ENCODE assay signal across 8 cellular contexts in the genomic region with DNA sequence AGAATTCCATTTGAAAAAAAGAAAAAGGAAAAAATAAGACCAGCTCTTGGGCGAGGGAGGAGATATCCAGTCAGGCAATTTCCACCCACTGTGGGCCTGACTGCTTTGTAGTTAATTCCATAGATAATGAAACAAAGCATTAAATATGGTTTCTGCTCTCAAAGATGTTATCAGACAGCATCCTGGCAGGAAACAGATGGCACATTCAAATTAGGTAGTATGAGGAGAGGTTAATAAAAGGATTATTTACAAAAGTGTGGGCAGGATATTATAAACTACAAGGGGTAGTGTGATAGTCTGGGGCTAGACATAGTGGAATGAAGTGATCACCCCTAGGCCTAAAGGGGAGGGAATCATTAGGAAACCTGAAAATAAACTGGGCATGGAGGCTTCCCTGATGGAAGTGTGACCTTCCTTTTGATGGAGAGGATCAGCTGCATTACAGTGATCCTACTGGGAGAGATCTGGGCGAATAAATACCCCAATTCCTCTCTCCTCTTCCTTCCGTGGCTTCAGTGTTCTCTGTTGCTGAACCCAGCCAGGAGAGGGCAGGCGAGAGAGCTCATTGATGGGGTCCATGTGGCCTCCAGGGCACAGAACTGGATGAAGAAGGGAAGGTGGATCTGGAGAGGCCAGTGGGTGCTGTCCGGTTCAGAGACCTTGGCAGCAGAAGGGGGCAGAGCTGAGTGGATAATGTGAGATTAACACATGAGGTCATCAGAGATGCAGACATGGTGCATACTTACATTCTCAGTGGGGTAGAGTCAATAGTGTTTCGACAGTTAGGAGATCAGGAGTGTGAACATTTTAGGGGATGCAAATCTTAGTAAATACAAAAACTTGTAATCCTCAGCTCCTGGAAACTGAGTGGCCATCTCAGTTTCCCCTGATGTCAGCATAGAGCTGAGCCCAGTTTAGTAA.
A peak's percentile ranks its signal among the peaks of the same experiment; 100 is the strongest.
DNase-seq lines count a peak whose midpoint lies in the region; ATAC-seq and TF ChIP-seq lines count a peak whose summit lies in the region.

No MANE protein-coding gene starts in this region.

- no peak overlapping the region for H3K4me3 Mint-ChIP-seq in endothelial cell (ENCODE audit: unreplicated experiment)
- no peak overlapping the region for H3K4me3 Mint-ChIP-seq in osteocyte (ENCODE audit: unreplicated experiment)
- no peak overlapping the region for H3K4me3 Mint-ChIP-seq in natural killer cell treated with Interleukin-12 subunit alpha and Interleukin-12 subunit beta and Interleukin-15 and Interleukin-18, amount 100 ng/mL, for 72 hours

- peak; percentile 28 for DNase-seq in activated CD4-positive, alpha-beta T cell treated with anti-CD3 and anti-CD28 coated beads for 48 hours
- DNase-seq in activated CD4-positive, alpha-beta T cell treated with anti-CD3 and anti-CD28 coated beads for 4 hours = no peak
- peak; percentile 95 for DNase-seq in NCI-H82 (lab: John Stamatoyannopoulos, UW)
- DNase-seq in endothelial cell (ENCODE audit: low spot score) = peak; percentile 63
- no peak for DNase-seq in osteocyte (ENCODE audit: extremely low spot score, unreplicated experiment)
- DNase-seq in natural killer cell treated with Interleukin-12 subunit alpha and Interleukin-12 subunit beta and Interleukin-15 and Interleukin-18, amount 100 ng/mL, for 72 hours (ENCODE audit: low spot score) = no peak

- peak; percentile 46 for TF ChIP-seq CTCF in endothelial cell (IDR thresholded peaks at IDR 0.05; ENCODE audit: unreplicated experiment)
- TF ChIP-seq CTCF in osteocyte (IDR thresholded peaks at IDR 0.05) = peak; percentile 38

- H3K36me3 Mint-ChIP-seq in endothelial cell (ENCODE audit: low read depth, unreplicated experiment) (no peaks in the 10 kb centered on the region), osteocyte (ENCODE audit: unreplicated experiment) (peaks cover 3% of the 10 kb centered on the region)
- no peaks in the 10 kb centered on the region for H3K36me3 Mint-ChIP-seq in natural killer cell treated with Interleukin-12 subunit alpha and Interleukin-12 subunit beta and Interleukin-15 and Interleukin-18, amount 100 ng/mL, for 72 hours

- H3K4me1 Mint-ChIP-seq in endothelial cell (ENCODE audit: unreplicated experiment) = peaks cover 26% of the 10 kb centered on the region
- H3K4me1 Mint-ChIP-seq in osteocyte (ENCODE audit: unreplicated experiment) = peaks cover 16% of the 10 kb centered on the region
- no peaks in the 10 kb centered on the region for H3K4me1 Mint-ChIP-seq in natural killer cell treated with Interleukin-12 subunit alpha and Interleukin-12 subunit beta and Interleukin-15 and Interleukin-18, amount 100 ng/mL, for 72 hours (ENCODE audit: low read depth in 2 of 2)

- H3K27ac Mint-ChIP-seq in endothelial cell (ENCODE audit: unreplicated experiment) = peak overlapping the region; percentile 58
- H3K27ac Mint-ChIP-seq in osteocyte (ENCODE audit: unreplicated experiment) = no peak overlapping the region
- H3K27ac Mint-ChIP-seq in natural killer cell treated with Interleukin-12 subunit alpha and Interleukin-12 subunit beta and Interleukin-15 and Interleukin-18, amount 100 ng/mL, for 72 hours = no peak overlapping the region

- H3K9me3 Mint-ChIP-seq in endothelial cell (ENCODE audit: unreplicated experiment) (no peaks in the 10 kb centered on the region), osteocyte (ENCODE audit: unreplicated experiment) (no peaks in the 10 kb centered on the region)
- no peaks in the 10 kb centered on the region for H3K9me3 Mint-ChIP-seq in natural killer cell treated with Interleukin-12 subunit alpha and Interleukin-12 subunit beta and Interleukin-15 and Interleukin-18, amount 100 ng/mL, for 72 hours

- H3K27me3 Mint-ChIP-seq in endothelial cell (ENCODE audit: unreplicated experiment) = peaks cover 4% of the 10 kb centered on the region
- H3K27me3 Mint-ChIP-seq in osteocyte (ENCODE audit: unreplicated experiment) = no peaks in the 10 kb centered on the region
- H3K27me3 Mint-ChIP-seq in natural killer cell treated with Interleukin-12 subunit alpha and Interleukin-12 subunit beta and Interleukin-15 and Interleukin-18, amount 100 ng/mL, for 72 hours = peaks cover 0 to 6% of the 10 kb centered on the region in 2 donors

- ATAC-seq in HG02571 (IDR thresholded peaks at IDR 0.05; ENCODE audit: unreplicated experiment) = peak; percentile 54
- no peak for ATAC-seq in natural killer cell treated with Interleukin-12 subunit alpha and Interleukin-12 subunit beta and Interleukin-15 and Interleukin-18, amount 100 ng/mL, for 72 hours
- ATAC-seq in HG03571 (IDR thresholded peaks at IDR 0.05; ENCODE audit: unreplicated experiment) = no peak

Comparison
In these comparisons a context has a peak if more than half of its experiments do, and no peak if none do; other contexts are left out.
1. DNase-seq: peak in activated CD4-positive, alpha-beta T cell treated with anti-CD3 and anti-CD28 coated beads for 48 hours (single experiment), NCI-H82 (single experiment) and endothelial cell (single experiment); none in activated CD4-positive, alpha-beta T cell treated with anti-CD3 and anti-CD28 coated beads for 4 hours (0 of 2), osteocyte (single experiment) and natural killer cell treated with Interleukin-12 subunit alpha and Interleukin-12 subunit beta and Interleukin-15 and Interleukin-18, amount 100 ng/mL, for 72 hours (single experiment).